Comparison of ENCODE assay signal across 1 cellular context in genomic region chr16:15418206-15418605, GRCh38.
TF ChIP-seq lines count a peak whose summit lies in the region.

No MANE protein-coding gene starts in this region.

TF ChIP-seq in K562, 482 proteins besides CTCF, POLR2A, EP300 and RAD21 (continued from another document):
- TF ChIP-seq, protein P1, sequence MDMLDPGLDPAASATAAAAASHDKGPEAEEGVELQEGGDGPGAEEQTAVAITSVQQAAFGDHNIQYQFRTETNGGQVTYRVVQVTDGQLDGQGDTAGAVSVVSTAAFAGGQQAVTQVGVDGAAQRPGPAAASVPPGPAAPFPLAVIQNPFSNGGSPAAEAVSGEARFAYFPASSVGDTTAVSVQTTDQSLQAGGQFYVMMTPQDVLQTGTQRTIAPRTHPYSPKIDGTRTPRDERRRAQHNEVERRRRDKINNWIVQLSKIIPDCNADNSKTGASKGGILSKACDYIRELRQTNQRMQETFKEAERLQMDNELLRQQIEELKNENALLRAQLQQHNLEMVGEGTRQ (CRISPR knock-in tag; IDR thresholded peaks at IDR 0.05): peak; percentile 47
- TF ChIP-seq, protein P2, sequence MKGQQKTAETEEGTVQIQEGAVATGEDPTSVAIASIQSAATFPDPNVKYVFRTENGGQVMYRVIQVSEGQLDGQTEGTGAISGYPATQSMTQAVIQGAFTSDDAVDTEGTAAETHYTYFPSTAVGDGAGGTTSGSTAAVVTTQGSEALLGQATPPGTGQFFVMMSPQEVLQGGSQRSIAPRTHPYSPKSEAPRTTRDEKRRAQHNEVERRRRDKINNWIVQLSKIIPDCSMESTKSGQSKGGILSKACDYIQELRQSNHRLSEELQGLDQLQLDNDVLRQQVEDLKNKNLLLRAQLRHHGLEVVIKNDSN (CRISPR knock-in tag; IDR thresholded peaks at IDR 0.05): peak; percentile 37; the same call in 1 of the 2 replicates
- TF ChIP-seq KAT8 (IDR thresholded peaks at IDR 0.05; ENCODE audit: low read depth) (no peak), FUS (optimal IDR thresholded peaks at IDR 0.05; ENCODE audit: low read depth, low read length) (no peak)
